Comparison of ENCODE assay signal across 13 cellular contexts in the genomic region with DNA sequence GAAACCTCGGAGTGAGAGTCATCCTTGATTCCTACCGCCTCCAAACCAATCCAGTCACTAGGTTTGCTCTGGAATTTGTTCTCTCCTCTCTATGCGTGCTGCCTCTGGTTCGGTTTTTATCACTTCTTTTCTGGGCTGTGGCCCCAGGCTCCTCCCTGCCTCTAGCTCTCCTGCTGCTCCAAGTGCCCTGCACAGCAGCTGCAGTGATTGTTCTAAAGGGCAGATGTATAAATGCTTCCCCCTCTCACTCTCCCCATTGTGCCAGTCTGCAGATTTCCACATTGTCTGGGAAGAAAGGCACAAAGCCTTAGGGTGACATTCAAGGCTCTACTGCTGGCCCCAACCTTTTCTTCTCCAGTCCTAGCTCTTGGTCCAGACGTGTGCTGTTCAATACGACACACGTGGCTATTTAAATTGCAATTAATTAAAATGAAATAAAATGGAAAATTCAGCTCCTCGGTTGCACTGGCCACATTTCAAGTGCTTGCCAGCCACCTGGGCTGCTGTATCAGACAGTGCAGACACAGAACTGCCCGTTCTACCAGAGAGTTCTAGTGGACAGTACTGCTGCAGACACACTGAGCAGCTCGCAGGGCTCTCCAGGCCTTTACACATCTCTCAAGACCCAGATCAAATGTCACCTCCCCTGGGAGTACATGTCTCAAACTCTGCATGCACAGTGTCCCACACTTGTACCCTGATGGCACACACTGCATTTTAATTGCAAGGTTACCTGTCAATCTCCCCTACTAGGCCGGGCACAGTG.
DNase-seq lines count a peak whose midpoint lies in the region; ATAC-seq lines count a peak whose summit lies in the region.
"Had no signal": no experiment of that assay in that cellular context is flagged by ENCODE, and none has a peak within 500 bp of the region (broad histone marks: within the 10 kb centered on the region; RNA-seq: fewer than 3 reads in every experiment).

No MANE protein-coding gene starts in this region.

- ATAC-seq in GM19328 (IDR thresholded peaks at IDR 0.05; ENCODE audit: unreplicated experiment): no peak
- ATAC-seq in activated CD4-positive, CD25-positive, alpha-beta regulatory T cell treated with anti-CD3 and anti-CD28 coated beads, Interleukin-2, amount 50 U/mL, for 24 hours: no peak
- ATAC-seq: stimulated activated memory B cell treated with anti-CD40 and anti-IgM and Interleukin-4, amounts not matched to agents 10 μg/mL and 1 μg/mL and 100 μg/mL, for 72 hours had no signal

- peak; percentile 15 for DNase-seq in COR-L47 (lab: John Stamatoyannopoulos, UW)
- peak; percentile 56 for DNase-seq in NCI-H2107 (lab: John Stamatoyannopoulos, UW)
- DNase-seq in cerebellar cortex (ENCODE audit: low spot score): peak; percentile 73
- peak; percentile 29 for DNase-seq in midbrain (lab: John Stamatoyannopoulos, UW)
- DNase-seq in MV-4-11 (lab: John Stamatoyannopoulos, UW): no peak
- DNase-seq in D341Med (ENCODE audit: low spot score): no peak
- DNase-seq: activated CD4-positive, alpha-beta T cell treated with anti-CD3 and anti-CD28 coated beads for 4 hours; activated gamma-delta T cell treated with Interleukin-2 at 50 U/mL for 16 hours; GDM1; NCI-H526 had no signal

Comparison
In these comparisons a context has a peak if more than half of its experiments do, and no peak if none do; other contexts are left out.
1. DNase-seq: peak in COR-L47 (single experiment), NCI-H2107 (single experiment), cerebellar cortex (single experiment) and midbrain (single experiment); none in MV-4-11 (single experiment) and D341Med (single experiment).